Comparison of ENCODE assay signal across 8 cellular contexts in genomic region chrX:132488092-132488749, GRCh38. TPM values are rescaled to one million over a fixed set of nuclear protein-coding genes. Genes with fewer than 3 reads are reported as not detected.
DNase-seq lines count a peak whose midpoint lies in the region; ATAC-seq and TF ChIP-seq lines count a peak whose summit lies in the region.

No MANE protein-coding gene starts in this region.

- no peak for TF ChIP-seq EP300 in upper lobe of left lung (IDR thresholded peaks at IDR 0.05)

- intact Hi-C loops in CD8-positive, alpha-beta T cell (cut with DNase I, micrococcal nuclease) = loop anchor here (2.0 to 10.0 kb wide), 5 partner anchors 63 to 633 kb away; partner anchors contain the start of gene RAP2C (in 1 of the 2)

- peaks cover 34% of the 10 kb centered on the region for H3K4me1 ChIP-seq in CD8-positive, alpha-beta T cell (ENCODE audit: insufficient read depth, low read length)
- peaks cover 0 to 13% (median 4%) of the 10 kb centered on the region in 4 donors for H3K4me1 ChIP-seq in upper lobe of left lung

- CTCF ChIA-PET in CD8-positive, alpha-beta T cell (lab: Charles Lee) = no interaction called here

- no peaks in the 10 kb centered on the region for H3K36me3 ChIP-seq in CD8-positive, alpha-beta T cell (ENCODE audit: insufficient read depth, low read length)
- H3K36me3 ChIP-seq in upper lobe of left lung = no peaks in the 10 kb centered on the region

- 5 to 30% methylated on average over 10 of the region's 10 CpGs for WGBS in upper lobe of left lung, 2 donors

- H3K4me3 ChIP-seq in CD8-positive, alpha-beta T cell (ENCODE audit: low read depth, low read length) = peak overlapping the region; percentile 61
- H3K4me3 ChIP-seq in HL-60 (replicated peaks; ENCODE audit: insufficient read depth, low read length) = peak overlapping the region; percentile 36
- peak overlapping the region; percentile 45 to 71 (median 62) for H3K4me3 ChIP-seq in upper lobe of left lung

- no peaks in the 10 kb centered on the region for H3K27me3 Mint-ChIP-seq in CD8-positive, alpha-beta T cell (ENCODE audit: low read depth)
- H3K27me3 Mint-ChIP-seq in mesothelial cell of epicardium (ENCODE audit: low read depth) = peaks cover 15% of the 10 kb centered on the region

- H3K36me3 Mint-ChIP-seq in CD8-positive, alpha-beta T cell = peaks cover 5% of the 10 kb centered on the region
- H3K36me3 Mint-ChIP-seq in mesothelial cell of epicardium = no peaks in the 10 kb centered on the region

- no peaks in the 10 kb centered on the region for H3K9me3 Mint-ChIP-seq in CD8-positive, alpha-beta T cell
- no peaks in the 10 kb centered on the region for H3K9me3 Mint-ChIP-seq in mesothelial cell of epicardium

- peak in 4 of 7 experiments; percentile 17 to 37 (median 20) for DNase-seq in CD8-positive, alpha-beta T cell
- DNase-seq in HL-60 (ENCODE audit: low read depth in 1 of 2, low spot score in 1 of 2) (peak; percentile 47 to 76), T follicular helper cell (ENCODE audit: low read depth) (peak; percentile 4), dermis blood vessel endothelial cell (peak; percentile 53), mesothelial cell of epicardium (ENCODE audit: low spot score in 2 of 2, unreplicated experiment in 2 of 2) (no peak), upper lobe of left lung (peak in 1 of 2 donors; percentile 33), C1 segment of cervical spinal cord (lab: John Stamatoyannopoulos, UW) (no peak)

- no peak for TF ChIP-seq POLR2A in upper lobe of left lung (IDR thresholded peaks at IDR 0.05)

- POLR2A ChIA-PET in CD8-positive, alpha-beta T cell (lab: Charles Lee) = interaction anchor here (0.7 to 4.1 kb wide), 5 partner anchors 8 to 502 kb away, joined by 3 to 28 read pairs (median 4); partner anchors contain the start of gene STK26

- H3K27me3 ChIP-seq in CD8-positive, alpha-beta T cell (ENCODE audit: insufficient read depth, low read length) = no peaks in the 10 kb centered on the region
- H3K27me3 ChIP-seq in HL-60 (ENCODE audit: insufficient read depth, poor library complexity, severe bottlenecking) = no peaks in the 10 kb centered on the region
- no peaks in the 10 kb centered on the region for H3K27me3 ChIP-seq in upper lobe of left lung

- H3K9me3 ChIP-seq in CD8-positive, alpha-beta T cell (ENCODE audit: low read length) = no peaks in the 10 kb centered on the region
- no peaks in the 10 kb centered on the region for H3K9me3 ChIP-seq in upper lobe of left lung

- no peak for TF ChIP-seq CTCF in CD8-positive, alpha-beta T cell (IDR thresholded peaks at IDR 0.05)
- TF ChIP-seq CTCF in HL-60 (IDR thresholded peaks at IDR 0.05; ENCODE audit: insufficient read depth, low read length) (no peak), mesothelial cell of epicardium (IDR thresholded peaks at IDR 0.05; ENCODE audit: unreplicated experiment) (no peak), upper lobe of left lung (IDR thresholded peaks at IDR 0.05) (no peak)

- H3K27ac ChIP-seq in CD8-positive, alpha-beta T cell (ENCODE audit: low read depth, low read length) = peak overlapping the region; percentile 66
- H3K27ac ChIP-seq in HL-60 (replicated peaks) (peak overlapping the region; percentile 98), upper lobe of left lung (peak overlapping the region; percentile 83 to 90 (median 88))

- H3K4me3 Mint-ChIP-seq in CD8-positive, alpha-beta T cell = peak overlapping the region; percentile 91
- H3K4me3 Mint-ChIP-seq in mesothelial cell of epicardium = peak overlapping the region; percentile 78

- peaks cover 58% of the 10 kb centered on the region for H3K4me1 Mint-ChIP-seq in CD8-positive, alpha-beta T cell (ENCODE audit: low read depth)
- H3K4me1 Mint-ChIP-seq in mesothelial cell of epicardium = peaks cover 36% of the 10 kb centered on the region

- H3K27ac Mint-ChIP-seq in CD8-positive, alpha-beta T cell = peak overlapping the region; percentile 90
- H3K27ac Mint-ChIP-seq in mesothelial cell of epicardium = peak overlapping the region; percentile 75

- peak; percentile 27 for ATAC-seq in CD8-positive, alpha-beta T cell
- peak in 1 of 2 donors; percentile 75 for ATAC-seq in upper lobe of left lung (ENCODE audit: low FRiP score in 2 of 2)
- no peak for ATAC-seq in HG02623 (IDR thresholded peaks at IDR 0.05; ENCODE audit: unreplicated experiment)

RNA-seq across cellular contexts. Expression of gene MBNL3, which starts 0.6 kb away (rescaled TPM):
- total RNA-seq in CD8-positive, alpha-beta T cell = 10 to 100 TPM; 18.5 to 22.0 TPM
- 0.68 and 2.2 TPM in 2 replicates for total RNA-seq in dermis blood vessel endothelial cell
- total RNA-seq in mesothelial cell of epicardium = 28.1 to 32.5 TPM (median 29.8 TPM) in 3 replicates
- 10 to 100 TPM in 4 of 6 donors, 1 to 10 TPM in 2; 4.1 to 23.3 (median 17.4) TPM for total RNA-seq in upper lobe of left lung

Comparison
In these comparisons a context has a peak if more than half of its experiments do, and no peak if none do; other contexts are left out.
1. DNase-seq: peak in CD8-positive, alpha-beta T cell (4 of 7), HL-60 (2 of 2), T follicular helper cell (single experiment) and dermis blood vessel endothelial cell (single experiment); none in mesothelial cell of epicardium (0 of 2) and C1 segment of cervical spinal cord (0 of 14).
2. Peak in every context shown above with its lines, with median percentiles within 50 percentile points of each other: H3K27ac ChIP-seq and H3K4me3 ChIP-seq.